16 cellular contexts compared by ENCODE assay signal in genomic region chr3:20846792-20847191, GRCh38.
DNase-seq lines count a peak whose midpoint lies in the region; ATAC-seq and TF ChIP-seq lines count a peak whose summit lies in the region.
"Had no signal": no experiment of that assay in that cellular context is flagged by ENCODE, and none has a peak within 500 bp of the region (broad histone marks: within the 10 kb centered on the region; RNA-seq: fewer than 3 reads in every experiment).

No MANE protein-coding gene starts in this region.

- in situ Hi-C loops in G401 (cut with HindIII; ENCODE audit: low sequenced_read_pairs) = no loop called here

- ATAC-seq in GM18909 (IDR thresholded peaks at IDR 0.05; ENCODE audit: poor library complexity, unreplicated experiment) = no peak
- ATAC-seq: A549, GM12878, GM23338 had no signal

- no peak for TF ChIP-seq CTCF in GM10266 (IDR thresholded peaks at IDR 0.05; ENCODE audit: control insufficient read depth, insufficient read depth, low read depth, missing control alignments)

- DNase-seq in DMS 273 (lab: John Stamatoyannopoulos, UW; ENCODE audit: unreplicated experiment) (peak; percentile 9), DMS 273 treated with DMSO at 0.1 percent for 48 hours (lab: John Stamatoyannopoulos, UW) (no peak), G401 (ENCODE audit: low spot score) (peak; percentile 91), NCI-H69 (lab: John Stamatoyannopoulos, UW) (peak; percentile 64), cerebellar cortex (ENCODE audit: low spot score) (peak; percentile 90), GM10266 (ENCODE audit: extremely low spot score) (no peak), COLO668 (lab: John Stamatoyannopoulos, UW; ENCODE audit: unreplicated experiment) (no peak)
- DNase-seq: AML-193; CD4-positive, alpha-beta T cell; DMS79; GF-D8; HCEC 1CT had no signal

Comparison
In these comparisons a context has a peak if more than half of its experiments do, and no peak if none do; other contexts are left out.
1. DNase-seq: peak in DMS 273 (single experiment), G401 (single experiment), NCI-H69 (single experiment) and cerebellar cortex (single experiment); none in DMS 273 treated with DMSO at 0.1 percent for 48 hours (single experiment), GM10266 (single experiment) and COLO668 (single experiment).